In the genomic region with DNA sequence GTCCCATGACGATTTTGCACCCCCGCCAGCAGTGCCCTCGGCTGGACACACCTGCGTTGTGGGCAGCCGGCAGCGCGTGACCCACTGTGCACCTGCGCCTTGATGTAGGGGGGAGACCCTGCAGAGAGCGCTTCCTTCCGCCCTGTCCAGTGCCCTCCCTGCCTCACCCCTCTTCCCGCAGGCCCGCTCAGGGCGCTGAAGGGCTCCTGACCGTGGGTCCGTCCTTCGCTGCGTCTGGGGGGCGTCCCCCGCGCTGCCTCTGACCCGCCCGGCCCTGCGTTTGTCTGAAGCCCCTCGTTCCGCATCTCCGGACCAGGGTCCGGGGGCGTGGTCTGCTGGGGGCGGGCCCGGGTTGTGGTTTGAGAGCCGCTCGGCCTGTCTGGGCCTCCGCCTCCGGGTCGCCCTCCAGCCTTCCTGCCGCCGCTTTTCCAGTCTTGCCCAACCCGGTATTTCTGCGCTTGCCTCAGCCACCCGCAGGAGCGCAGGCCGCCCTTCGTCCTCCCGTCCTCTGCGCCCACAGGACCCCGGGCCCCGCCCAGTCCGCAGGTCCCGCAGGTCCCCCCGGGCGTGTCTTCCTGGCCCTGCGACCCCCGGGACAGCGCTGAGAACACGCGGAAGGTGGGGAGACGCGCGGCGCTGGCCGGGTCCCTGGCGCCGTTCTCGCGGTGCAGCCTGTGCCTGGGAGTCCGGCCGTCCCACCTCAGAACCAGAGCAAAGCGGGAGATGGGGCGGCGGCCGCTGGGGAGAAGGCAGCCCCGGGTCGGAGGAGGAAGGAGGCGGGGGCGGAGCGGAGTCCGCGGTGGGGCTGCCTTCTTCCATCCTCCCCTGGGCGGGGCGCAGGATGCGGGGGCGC, we compare ENCODE assay signal across 9 cellular contexts. TPM values are rescaled to one million over a fixed set of nuclear protein-coding genes. Genes with fewer than 3 reads are reported as not detected.
A peak's percentile ranks its signal among the peaks of the same experiment; 100 is the strongest.
DNase-seq lines count a peak whose midpoint lies in the region; ATAC-seq, FAIRE-seq and TF ChIP-seq lines count a peak whose summit lies in the region.
"Had no signal": no experiment of that assay in that cellular context is flagged by ENCODE, and none has a peak within 500 bp of the region (broad histone marks: within the 10 kb centered on the region; RNA-seq: fewer than 3 reads in every experiment).

No MANE protein-coding gene starts in this region.

- H3K36me3 ChIP-seq in breast epithelium: peaks cover 8% of the 10 kb centered on the region

- H3K4me3 ChIP-seq in breast epithelium: peak overlapping the region; percentile 29 to 69 (median 44)

- TF ChIP-seq CTCF in breast epithelium (IDR thresholded peaks at IDR 0.05): no peak

- H3K9me3 ChIP-seq in breast epithelium: no peaks in the 10 kb centered on the region

- peak; percentile 80 for DNase-seq in GM12892 (ENCODE audit: insufficient read length)
- DNase-seq in SW480 (ENCODE audit: low spot score): peak; percentile 86
- no peak for DNase-seq in breast epithelium (ENCODE audit: low spot score in 2 of 2)
- peak; percentile 33 for DNase-seq in kidney tubule cell (ENCODE audit: low spot score)
- peak; percentile 86 for DNase-seq in stimulated activated naive B cell treated with anti-CD40 and anti-IgM and Interleukin-4, amounts not matched to agents 10 μg/mL and 1 μg/mL and 100 μg/mL, for 72 hours
- no peak for DNase-seq in NCI-H1436 (lab: John Stamatoyannopoulos, UW)
- no peak for DNase-seq in NCI-H524 treated with DMSO at 0.1 percent for 48 hours (lab: John Stamatoyannopoulos, UW)

- H3K27me3 ChIP-seq in breast epithelium: peaks cover 2 to 26% of the 10 kb centered on the region in 2 donors

- peak overlapping the region; percentile 83 to 91 for H3K4me3 Mint-ChIP-seq in stimulated activated naive B cell treated with anti-CD40 and anti-IgM and Interleukin-4, amounts not matched to agents 10 μg/mL and 1 μg/mL and 100 μg/mL, for 72 hours

- intact Hi-C loops in breast epithelium (cut with DNase I; ENCODE audit: low total_unique reads): no loop called here

- peaks cover 20 to 25% of the 10 kb centered on the region in 2 donors for H3K36me3 Mint-ChIP-seq in stimulated activated naive B cell treated with anti-CD40 and anti-IgM and Interleukin-4, amounts not matched to agents 10 μg/mL and 1 μg/mL and 100 μg/mL, for 72 hours

- TF ChIP-seq POLR2A in GM12892 (IDR thresholded peaks at IDR 0.05; ENCODE audit: low read depth, low read length) (no peak; the same call in 1 of the 2 replicates), breast epithelium (IDR thresholded peaks at IDR 0.05) (no peak)

- no peak overlapping the region for H3K27ac ChIP-seq in breast epithelium

- no peak for FAIRE-seq in GM12892 (lab: Jason Lieb, UNC)

- H3K4me1 Mint-ChIP-seq in stimulated activated naive B cell treated with anti-CD40 and anti-IgM and Interleukin-4, amounts not matched to agents 10 μg/mL and 1 μg/mL and 100 μg/mL, for 72 hours: peaks cover 41 to 60% of the 10 kb centered on the region in 2 donors

- H3K9me3 Mint-ChIP-seq in stimulated activated naive B cell treated with anti-CD40 and anti-IgM and Interleukin-4, amounts not matched to agents 10 μg/mL and 1 μg/mL and 100 μg/mL, for 72 hours: no peaks in the 10 kb centered on the region

- peaks cover 0 to 12% of the 10 kb centered on the region in 2 donors for H3K4me1 ChIP-seq in breast epithelium

- H3K27ac Mint-ChIP-seq in stimulated activated naive B cell treated with anti-CD40 and anti-IgM and Interleukin-4, amounts not matched to agents 10 μg/mL and 1 μg/mL and 100 μg/mL, for 72 hours: peak overlapping the region; percentile 92

- H3K27me3 Mint-ChIP-seq in stimulated activated naive B cell treated with anti-CD40 and anti-IgM and Interleukin-4, amounts not matched to agents 10 μg/mL and 1 μg/mL and 100 μg/mL, for 72 hours: no peaks in the 10 kb centered on the region

- peak; percentile 46 for ATAC-seq in HG02623 (IDR thresholded peaks at IDR 0.05; ENCODE audit: unreplicated experiment)
- ATAC-seq in stimulated activated naive B cell treated with anti-CD40 and anti-IgM and Interleukin-4, amounts not matched to agents 10 μg/mL and 1 μg/mL and 100 μg/mL, for 72 hours (replicated peaks): peak; percentile 72 to 80

RNA-seq across cellular contexts. Expression of a gene that starts 4.0 kb away (rescaled TPM):
- polyA plus RNA-seq in GM12892 (2012; ENCODE audit: missing spikeins): not detected
- not detected for total RNA-seq in breast epithelium
- total RNA-seq: SK-MEL-5 had no signal

RNA-seq across cellular contexts. Expression of a gene that starts 16.5 kb away (rescaled TPM):
- 132 TPM for polyA plus RNA-seq in GM12892 (2012; ENCODE audit: missing spikeins)
- 100 to 1,000 TPM; 138 to 194 (median 180) TPM for total RNA-seq in breast epithelium

RNA-seq across cellular contexts. Expression of a gene that starts 28.5 kb away (rescaled TPM):
- 36.6 TPM for polyA plus RNA-seq in GM12892 (2012; ENCODE audit: missing spikeins)
- total RNA-seq in breast epithelium: 10 to 100 TPM; 17.4 to 21.3 (median 19.0) TPM

RNA-seq across cellular contexts. Expression of a gene that starts 51.9 kb away (rescaled TPM):
- polyA plus RNA-seq in GM12892 (2012; ENCODE audit: missing spikeins): 1.0 TPM
- under 1 TPM; 0.66 to 0.96 (median 0.73) TPM for total RNA-seq in breast epithelium
- total RNA-seq: SK-MEL-5 had no signal

Comparison
In these comparisons a context has a peak if more than half of its experiments do, and no peak if none do; other contexts are left out.
1. DNase-seq: peak in GM12892 (single experiment), SW480 (single experiment), kidney tubule cell (single experiment) and stimulated activated naive B cell treated with anti-CD40 and anti-IgM and Interleukin-4, amounts not matched to agents 10 μg/mL and 1 μg/mL and 100 μg/mL, for 72 hours (single experiment); none in breast epithelium (0 of 2), NCI-H1436 (single experiment) and NCI-H524 treated with DMSO at 0.1 percent for 48 hours (single experiment).